2 cellular contexts compared by ENCODE assay signal in the genomic region with DNA sequence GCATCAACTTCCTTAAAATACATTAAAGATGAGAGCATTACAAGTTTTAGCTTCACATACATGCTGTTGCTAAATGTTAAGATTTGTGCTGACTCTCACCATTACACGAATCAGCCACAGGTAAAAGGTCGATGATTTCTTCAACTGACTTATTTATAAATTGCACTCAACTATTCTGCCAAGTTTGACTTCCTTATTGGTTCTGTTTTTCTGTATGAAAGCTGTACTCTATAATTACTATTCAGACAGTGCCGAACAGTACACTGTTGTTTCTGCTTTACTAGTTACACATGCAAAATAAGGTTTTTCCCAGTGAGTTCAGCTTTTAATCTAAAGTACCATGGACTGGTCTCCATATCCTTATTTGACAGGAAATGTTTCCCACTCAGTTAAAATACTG. TPM values are rescaled to one million over a fixed set of nuclear protein-coding genes. Genes with fewer than 3 reads are reported as not detected.
"Had no signal": no experiment of that assay in that cellular context is flagged by ENCODE, and none has a peak within 500 bp of the region (broad histone marks: within the 10 kb centered on the region; RNA-seq: fewer than 3 reads in every experiment).

No MANE protein-coding gene starts in this region.

RNA-seq across cellular contexts. Expression of a gene that starts 33.3 kb away (rescaled TPM):
- total RNA-seq: RPMI7951, SJSA1 had no signal
